In genomic region chr4:14917305-14917647, GRCh38 we compare ENCODE assay signal across 1 cellular context.
TF ChIP-seq lines count a peak whose summit lies in the region.

No MANE protein-coding gene starts in this region.

TF ChIP-seq in GM23338, 12 proteins besides CTCF, POLR2A, EP300 and RAD21 (continued from another document):
- TF ChIP-seq JUNB (IDR thresholded peaks at IDR 0.05; ENCODE audit: unreplicated experiment) (no peak), CREB1 (CRISPR knock-in tag; IDR thresholded peaks at IDR 0.05; ENCODE audit: low read depth) (no peak), ZNF331 (CRISPR knock-in tag; IDR thresholded peaks at IDR 0.05; ENCODE audit: low read depth) (no peak), ZNF462 (CRISPR knock-in tag; IDR thresholded peaks at IDR 0.05) (no peak)
